Comparison of ENCODE assay signal across 15 cellular contexts in genomic region chr22:21585389-21585788, GRCh38. TPM values are rescaled to one million over a fixed set of nuclear protein-coding genes. Genes with fewer than 3 reads are reported as not detected.
DNase-seq lines count a peak whose midpoint lies in the region; ATAC-seq and TF ChIP-seq lines count a peak whose summit lies in the region.
"Had no signal": no experiment of that assay in that cellular context is flagged by ENCODE, and none has a peak within 500 bp of the region (broad histone marks: within the 10 kb centered on the region; RNA-seq: fewer than 3 reads in every experiment).

No MANE protein-coding gene starts in this region.

- no peak for TF ChIP-seq CTCF in VCaP (conservative IDR thresholded peaks at IDR 0.05)
- TF ChIP-seq CTCF in type B pancreatic cell (conservative IDR thresholded peaks at IDR 0.05), result no peak
- TF ChIP-seq CTCF in GM10266 (IDR thresholded peaks at IDR 0.05; ENCODE audit: control insufficient read depth, insufficient read depth, low read depth, missing control alignments), result no peak

- no peak for DNase-seq in activated naive CD4-positive, alpha-beta T cell treated with anti-CD3 and anti-CD28 coated beads, Interleukin-2, amount 10 ng/mL, durations not matched to agents 7 days and 5 days
- no peak for DNase-seq in activated naive CD4-positive, alpha-beta T cell treated with anti-CD3 and anti-CD28 coated beads, Interleukin-2, amount 50 U/mL, for 16 hours
- DNase-seq in immature natural killer cell (no peak), type B pancreatic cell (ENCODE audit: extremely low spot score, unreplicated experiment) (no peak), GM10266 (ENCODE audit: extremely low spot score) (no peak), sciatic nerve (ENCODE audit: low spot score) (no peak)
- DNase-seq: NCI-H1930, NCI-H2171, NCI-H446 treated with DMSO at 0.1 percent for 48 hours, NCI-H748 treated with DMSO at 0.1 percent for 48 hours, PC-3 had no signal

- no peak overlapping the region for H3K4me3 Mint-ChIP-seq in activated naive CD4-positive, alpha-beta T cell treated with anti-CD3 and anti-CD28 coated beads, Interleukin-2, amount 10 ng/mL, durations not matched to agents 7 days and 5 days
- H3K4me3 Mint-ChIP-seq in immature natural killer cell (peak overlapping the region in 1 of 5 donors; percentile 38), type B pancreatic cell (no peak overlapping the region)
- H3K4me3 Mint-ChIP-seq: CD14-positive monocyte had no signal

- no peaks in the 10 kb centered on the region for H3K9me3 Mint-ChIP-seq in activated naive CD4-positive, alpha-beta T cell treated with anti-CD3 and anti-CD28 coated beads, Interleukin-2, amount 10 ng/mL, durations not matched to agents 7 days and 5 days
- H3K9me3 Mint-ChIP-seq in immature natural killer cell (no peaks in the 10 kb centered on the region), type B pancreatic cell (no peaks in the 10 kb centered on the region)
- H3K9me3 Mint-ChIP-seq: CD14-positive monocyte had no signal

- peak overlapping the region; percentile 35 for H3K27ac Mint-ChIP-seq in activated naive CD4-positive, alpha-beta T cell treated with anti-CD3 and anti-CD28 coated beads, Interleukin-2, amount 10 ng/mL, durations not matched to agents 7 days and 5 days
- H3K27ac Mint-ChIP-seq in immature natural killer cell (peak overlapping the region in 4 of 6 donors; percentile 7 to 80 (median 34)), type B pancreatic cell (peak overlapping the region; percentile 4)

- peaks cover 34% of the 10 kb centered on the region for H3K4me1 Mint-ChIP-seq in activated naive CD4-positive, alpha-beta T cell treated with anti-CD3 and anti-CD28 coated beads, Interleukin-2, amount 10 ng/mL, durations not matched to agents 7 days and 5 days
- H3K4me1 Mint-ChIP-seq in immature natural killer cell (peaks cover 43 to 51% of the 10 kb centered on the region in 2 donors), type B pancreatic cell (ENCODE audit: unreplicated experiment) (peaks cover 21% of the 10 kb centered on the region)

- ATAC-seq in sciatic nerve (no peak), HG03135 (IDR thresholded peaks at IDR 0.05; ENCODE audit: unreplicated experiment) (no peak)
- ATAC-seq: PC-3 had no signal

- intact Hi-C loops in sciatic nerve (cut with DNase I), result no loop called here

- CTCF ChIA-PET in activated naive CD4-positive, alpha-beta T cell treated with anti-CD3 and anti-CD28 coated beads, Interleukin-2, amount 10 ng/mL, durations not matched to agents 7 days and 5 days (lab: Charles Lee), result interaction anchor here (1.2 kb wide), 1 partner anchor 33 kb away, joined by 5 read pairs; no protein-coding TSS in a partner anchor

- no peaks in the 10 kb centered on the region for H3K27me3 Mint-ChIP-seq in activated naive CD4-positive, alpha-beta T cell treated with anti-CD3 and anti-CD28 coated beads, Interleukin-2, amount 10 ng/mL, durations not matched to agents 7 days and 5 days
- H3K27me3 Mint-ChIP-seq in immature natural killer cell (ENCODE audit: low read depth in 3 of 3) (peaks cover 0 to 2% (median 0%) of the 10 kb centered on the region in 3 donors), type B pancreatic cell (no peaks in the 10 kb centered on the region)

- H3K27ac ChIP-seq in VCaP, result peak overlapping the region; percentile 82; the same call in 1 of the 2 replicates

- H3K36me3 Mint-ChIP-seq in activated naive CD4-positive, alpha-beta T cell treated with anti-CD3 and anti-CD28 coated beads, Interleukin-2, amount 10 ng/mL, durations not matched to agents 7 days and 5 days, result peaks cover 12% of the 10 kb centered on the region
- H3K36me3 Mint-ChIP-seq in immature natural killer cell (peaks cover 0 to 5% (median 0%) of the 10 kb centered on the region in 3 donors), type B pancreatic cell (peaks cover 9% of the 10 kb centered on the region)

RNA-seq across cellular contexts. Expression of gene UBE2L3, which starts 17.9 kb away (rescaled TPM):
- polyA plus RNA-seq in immature natural killer cell, result 100 to 1,000 TPM; 110 to 133 (median 115) TPM
- total RNA-seq in type B pancreatic cell (ENCODE audit: low replicate concordance), result 60.8 and 63.1 TPM in 2 replicates
- total RNA-seq in sciatic nerve, result 40.8 TPM

RNA-seq across cellular contexts. Expression of gene RIMBP3C, which starts 34.1 kb away (rescaled TPM):
- under 1 TPM in 2 of 3 donors, not detected in 1; 0.16 to 0.53 TPM for polyA plus RNA-seq in immature natural killer cell
- 0.17 and 0.34 TPM in 2 replicates for total RNA-seq in type B pancreatic cell (ENCODE audit: low replicate concordance)
- 0.36 TPM for total RNA-seq in sciatic nerve
- total RNA-seq: H1, PC-3 had no signal

RNA-seq across cellular contexts. Expression of gene YDJC, which starts 44.4 kb away (rescaled TPM):
- 10 to 100 TPM; 46.7 to 61.7 (median 47.7) TPM for polyA plus RNA-seq in immature natural killer cell
- total RNA-seq in type B pancreatic cell (ENCODE audit: low replicate concordance) (20.7 and 24.5 TPM in 2 replicates), sciatic nerve (7.0 TPM)

RNA-seq across cellular contexts. Expression of gene CCDC116, which starts 47.2 kb away (rescaled TPM):
- under 1 TPM in 1 of 3 donors, not detected in 2; 0.13 TPM for polyA plus RNA-seq in immature natural killer cell
- total RNA-seq in type B pancreatic cell (ENCODE audit: low replicate concordance) (0.21 and 0.87 TPM in 2 replicates), sciatic nerve (0.89 TPM)
- total RNA-seq: H1, PC-3 had no signal
- polyA plus RNA-seq: CD14-positive monocyte had no signal

RNA-seq across cellular contexts. Expression of gene SDF2L1, which starts 56.7 kb away (rescaled TPM):
- polyA plus RNA-seq in immature natural killer cell, result 100 to 1,000 TPM; 119 to 227 (median 178) TPM
- total RNA-seq in type B pancreatic cell (ENCODE audit: low replicate concordance) (56.3 and 56.5 TPM in 2 replicates), sciatic nerve (21.8 TPM)
